17 cellular contexts compared by ENCODE assay signal in the genomic region with DNA sequence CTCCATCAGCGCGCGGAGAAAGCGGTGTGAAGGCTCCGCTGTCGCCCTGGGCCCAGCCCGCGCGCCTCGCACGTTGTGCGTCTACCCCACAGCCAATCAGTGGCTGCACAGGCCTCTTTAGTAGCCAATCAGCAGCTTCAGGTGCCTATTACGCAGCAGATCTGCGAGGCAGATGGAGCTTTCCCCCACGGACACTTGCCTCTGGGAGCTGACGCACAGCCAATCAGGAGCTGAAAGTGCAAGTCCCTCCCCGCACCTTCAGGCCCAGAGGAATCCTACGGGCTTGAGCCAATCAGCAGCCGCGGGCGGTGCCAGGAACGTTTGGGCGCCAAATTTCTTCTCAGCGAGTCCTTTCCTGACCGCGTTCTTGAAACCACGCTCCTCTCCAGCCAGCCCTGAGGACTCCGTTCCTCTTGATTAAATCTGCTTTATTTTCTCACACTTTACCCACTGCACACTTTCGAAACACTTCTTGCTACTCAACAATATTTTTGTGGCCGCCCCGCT. TPM values are rescaled to one million over a fixed set of nuclear protein-coding genes. Genes with fewer than 3 reads are reported as not detected.
DNase-seq lines count a peak whose midpoint lies in the region; ATAC-seq, FAIRE-seq and TF ChIP-seq lines count a peak whose summit lies in the region.
"Had no signal": no experiment of that assay in that cellular context is flagged by ENCODE, and none has a peak within 500 bp of the region (broad histone marks: within the 10 kb centered on the region; RNA-seq: fewer than 3 reads in every experiment).

No MANE protein-coding gene starts in this region.

- no peak overlapping the region for H3K4me2 ChIP-seq in SK-N-SH

- no peak for ATAC-seq in naive thymus-derived CD4-positive, alpha-beta T cell
- no peak for ATAC-seq in GM21619 (IDR thresholded peaks at IDR 0.05; ENCODE audit: unreplicated experiment)

- no peaks in the 10 kb centered on the region for H3K36me3 Mint-ChIP-seq in naive thymus-derived CD4-positive, alpha-beta T cell

- no peaks in the 10 kb centered on the region for H3K9me2 ChIP-seq in SK-N-SH

- 26% methylated on average over 19 of the region's 31 CpGs for WGBS in SK-N-SH (ENCODE audit: low lambda C conversion rate)

- no peaks in the 10 kb centered on the region for H4K20me1 ChIP-seq in SK-N-SH (ENCODE audit: insufficient read depth)

- no peak overlapping the region for H2AFZ ChIP-seq in SK-N-SH (ENCODE audit: low read depth)

- POLR2A ChIA-PET in SK-N-SH (lab: Yijun Ruan, JAX): no interaction called here
- POLR2A ChIA-PET in naive thymus-derived CD4-positive, alpha-beta T cell (lab: Charles Lee): no interaction called here

- no peak for TF ChIP-seq CTCF in SK-N-SH (IDR thresholded peaks at IDR 0.05)

- CTCF ChIA-PET in SK-N-SH (lab: Yijun Ruan, JAX): no interaction called here
- CTCF ChIA-PET in naive thymus-derived CD4-positive, alpha-beta T cell (lab: Charles Lee): no interaction called here

- peak; percentile 60 for DNase-seq in stimulated activated CD4-positive, alpha-beta T cell treated with anti-CD3 and anti-CD28 coated beads, Interleukin-15, amount 100 ng/mL, for 24 hours
- no peak for DNase-seq in stimulated activated CD4-positive, alpha-beta T cell treated with anti-CD3 and anti-CD28 coated beads, Interleukin-4, amount 100 ng/mL, for 4 hours
- peak; percentile 36 for DNase-seq in SK-N-SH
- peak; percentile 22 to 29 for DNase-seq in erythroblast (lab: John Stamatoyannopoulos, UW)
- DNase-seq in urothelium cell line (ENCODE audit: low spot score): peak; percentile 81
- DNase-seq in NCI-H1048 (lab: John Stamatoyannopoulos, UW): no peak
- DNase-seq in naive thymus-derived CD4-positive, alpha-beta T cell: no peak
- DNase-seq: activated CD4-positive, CD25-positive, alpha-beta regulatory T cell treated with anti-CD3 and anti-CD28 coated beads, Interleukin-2, amount 50 U/mL, for 72 hours; activated naive CD4-positive, alpha-beta T cell; esophagus squamous epithelium; NCI-H446 treated with DMSO at 0.1 percent for 48 hours; SHP77 treated with DMSO at 0.1 percent for 48 hours; stimulated activated CD4-positive, alpha-beta T cell treated with anti-CD3 and anti-CD28 coated beads, Interleukin-4, amount 100 ng/mL, for 24 hours had no signal

- peaks cover 32% of the 10 kb centered on the region for H3K27me3 ChIP-seq in SK-N-SH (ENCODE audit: insufficient read depth)
- H3K27me3 ChIP-seq in naive thymus-derived CD4-positive, alpha-beta T cell (ENCODE audit: control insufficient read depth in 2 of 2, insufficient read depth in 2 of 2, low read length in 2 of 2): no peaks in the 10 kb centered on the region

- no peak overlapping the region for H3K4me3 ChIP-seq in SK-N-SH (ENCODE audit: low read depth in 2 of 2, low read length in 1 of 2)
- no peak overlapping the region for H3K4me3 ChIP-seq in naive thymus-derived CD4-positive, alpha-beta T cell (ENCODE audit: low read length)
- H3K4me3 ChIP-seq: esophagus squamous epithelium had no signal

- no peaks in the 10 kb centered on the region for H3K4me1 ChIP-seq in SK-N-SH (ENCODE audit: control insufficient read depth in 1 of 2, insufficient read depth in 2 of 2, low read depth in 1 of 2, low read length in 1 of 2)
- H3K4me1 ChIP-seq in naive thymus-derived CD4-positive, alpha-beta T cell (ENCODE audit: control insufficient read depth in 2 of 2, insufficient read depth in 2 of 2, low read length in 2 of 2): no peaks in the 10 kb centered on the region
- H3K4me1 ChIP-seq: esophagus squamous epithelium had no signal

- no peak for TF ChIP-seq POLR2A in erythroblast (IDR thresholded peaks at IDR 0.05; ENCODE audit: low read length)

- no peaks in the 10 kb centered on the region for H3K79me2 ChIP-seq in SK-N-SH (ENCODE audit: insufficient read depth)

- FAIRE-seq in urothelium cell line (lab: Jason Lieb, UNC): peak; percentile 35
- FAIRE-seq: G401.6 had no signal

- no peaks in the 10 kb centered on the region for H3F3A ChIP-seq in SK-N-SH (replicated peaks; ENCODE audit: insufficient read depth)

- no peaks in the 10 kb centered on the region for H3K9me3 Mint-ChIP-seq in naive thymus-derived CD4-positive, alpha-beta T cell

- no peaks in the 10 kb centered on the region for H3K36me3 ChIP-seq in SK-N-SH (replicated peaks in 1 of 2; ENCODE audit: control insufficient read depth in 1 of 2, insufficient read depth in 2 of 2, low read length in 1 of 2)
- no peaks in the 10 kb centered on the region for H3K36me3 ChIP-seq in naive thymus-derived CD4-positive, alpha-beta T cell (ENCODE audit: control insufficient read depth in 2 of 3, insufficient read depth in 3 of 3, low read length in 3 of 3)
- H3K36me3 ChIP-seq: esophagus squamous epithelium had no signal

- no peak overlapping the region for H3K27ac ChIP-seq in SK-N-SH (ENCODE audit: low read depth in 2 of 2, low read length in 1 of 2)
- no peak overlapping the region for H3K27ac ChIP-seq in naive thymus-derived CD4-positive, alpha-beta T cell (ENCODE audit: low read depth, low read length)
- H3K27ac ChIP-seq: esophagus squamous epithelium had no signal

- H3K9me3 ChIP-seq in SK-N-SH: no peaks in the 10 kb centered on the region
- no peaks in the 10 kb centered on the region for H3K9me3 ChIP-seq in naive thymus-derived CD4-positive, alpha-beta T cell (ENCODE audit: control insufficient read depth in 2 of 3, low read length in 3 of 3)
- H3K9me3 ChIP-seq: esophagus squamous epithelium had no signal

- peaks cover 0 to 16% (median 0%) of the 10 kb centered on the region in 7 donors for H3K4me1 Mint-ChIP-seq in naive thymus-derived CD4-positive, alpha-beta T cell
- H3K4me1 Mint-ChIP-seq: B cell had no signal

- peaks cover 16 to 20% (median 16%) of the 10 kb centered on the region in 5 donors for H3K27me3 Mint-ChIP-seq in naive thymus-derived CD4-positive, alpha-beta T cell

- no peak overlapping the region for H3K9ac ChIP-seq in SK-N-SH

- intact Hi-C loops in naive thymus-derived CD4-positive, alpha-beta T cell (cut with micrococcal nuclease): no loop called here

- peak overlapping the region in 3 of 10 donors; percentile 2 to 44 (median 20) for H3K4me3 Mint-ChIP-seq in naive thymus-derived CD4-positive, alpha-beta T cell
- H3K4me3 Mint-ChIP-seq: B cell had no signal

- no peak for TF ChIP-seq EP300 in SK-N-SH (IDR thresholded peaks at IDR 0.05; ENCODE audit: borderline replicate concordance in 1 of 2, low read depth in 1 of 2, low read length in 1 of 2)

- no peak for TF ChIP-seq RAD21 in SK-N-SH (IDR thresholded peaks at IDR 0.05; ENCODE audit: low read length)

- H3K27ac Mint-ChIP-seq in naive thymus-derived CD4-positive, alpha-beta T cell: no peak overlapping the region
- H3K27ac Mint-ChIP-seq: B cell had no signal

TF ChIP-seq in SK-N-SH, 30 proteins besides CTCF, POLR2A, EP300 and RAD21 (continues in another document):
- TF ChIP-seq NRF1 (IDR thresholded peaks at IDR 0.05; ENCODE audit: low read depth, low read length) (no peak), EZH2phosphoT487 (IDR thresholded peaks at IDR 0.05; ENCODE audit: borderline replicate concordance, low read depth) (no peak), TEAD4 (IDR thresholded peaks at IDR 0.05; ENCODE audit: borderline replicate concordance, insufficient read depth) (no peak), SIN3A (IDR thresholded peaks at IDR 0.05; ENCODE audit: borderline replicate concordance, low read depth, low read length) (no peak), TCF12 (IDR thresholded peaks at IDR 0.05) (no peak), FOXM1 (IDR thresholded peaks at IDR 0.05; ENCODE audit: low read depth) (no peak), POLR2AphosphoS5 (IDR thresholded peaks at IDR 0.05; ENCODE audit: low read depth, low read length) (no peak), JUND (IDR thresholded peaks at IDR 0.05) (no peak)
- TF ChIP-seq, protein P1, sequence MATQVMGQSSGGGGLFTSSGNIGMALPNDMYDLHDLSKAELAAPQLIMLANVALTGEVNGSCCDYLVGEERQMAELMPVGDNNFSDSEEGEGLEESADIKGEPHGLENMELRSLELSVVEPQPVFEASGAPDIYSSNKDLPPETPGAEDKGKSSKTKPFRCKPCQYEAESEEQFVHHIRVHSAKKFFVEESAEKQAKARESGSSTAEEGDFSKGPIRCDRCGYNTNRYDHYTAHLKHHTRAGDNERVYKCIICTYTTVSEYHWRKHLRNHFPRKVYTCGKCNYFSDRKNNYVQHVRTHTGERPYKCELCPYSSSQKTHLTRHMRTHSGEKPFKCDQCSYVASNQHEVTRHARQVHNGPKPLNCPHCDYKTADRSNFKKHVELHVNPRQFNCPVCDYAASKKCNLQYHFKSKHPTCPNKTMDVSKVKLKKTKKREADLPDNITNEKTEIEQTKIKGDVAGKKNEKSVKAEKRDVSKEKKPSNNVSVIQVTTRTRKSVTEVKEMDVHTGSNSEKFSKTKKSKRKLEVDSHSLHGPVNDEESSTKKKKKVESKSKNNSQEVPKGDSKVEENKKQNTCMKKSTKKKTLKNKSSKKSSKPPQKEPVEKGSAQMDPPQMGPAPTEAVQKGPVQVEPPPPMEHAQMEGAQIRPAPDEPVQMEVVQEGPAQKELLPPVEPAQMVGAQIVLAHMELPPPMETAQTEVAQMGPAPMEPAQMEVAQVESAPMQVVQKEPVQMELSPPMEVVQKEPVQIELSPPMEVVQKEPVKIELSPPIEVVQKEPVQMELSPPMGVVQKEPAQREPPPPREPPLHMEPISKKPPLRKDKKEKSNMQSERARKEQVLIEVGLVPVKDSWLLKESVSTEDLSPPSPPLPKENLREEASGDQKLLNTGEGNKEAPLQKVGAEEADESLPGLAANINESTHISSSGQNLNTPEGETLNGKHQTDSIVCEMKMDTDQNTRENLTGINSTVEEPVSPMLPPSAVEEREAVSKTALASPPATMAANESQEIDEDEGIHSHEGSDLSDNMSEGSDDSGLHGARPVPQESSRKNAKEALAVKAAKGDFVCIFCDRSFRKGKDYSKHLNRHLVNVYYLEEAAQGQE (IDR thresholded peaks at IDR 0.05; ENCODE audit: low read depth, low read length): no peak

RNA-seq across cellular contexts. Expression of a gene that starts 39.9 kb away (rescaled TPM):
- not detected in 2 replicates for polyA plus RNA-seq in SK-N-SH (2012; rRNA removed)
- polyA plus RNA-seq in SK-N-SH (2012; cell fraction: cytosol; rRNA removed): not detected in 2 replicates
- polyA plus RNA-seq in SK-N-SH (2012; cell fraction: nucleus; rRNA removed): not detected in 2 replicates
- 10 to 100 TPM in 1 of 5 experiments, under 1 TPM in 3, not detected in 1; 0.67 to 10.3 (median 0.83) TPM for total RNA-seq in naive thymus-derived CD4-positive, alpha-beta T cell
- polyA plus RNA-seq in naive thymus-derived CD4-positive, alpha-beta T cell: under 1 TPM in 1 of 2 donors, not detected in 1; 0.25 TPM
- total RNA-seq: B cell, M059J had no signal

RNA-seq across cellular contexts. Expression of a gene that starts 42.9 kb away (rescaled TPM):
- polyA plus RNA-seq in SK-N-SH (2012; rRNA removed): 0.36 and 0.67 TPM in 2 replicates
- polyA plus RNA-seq in SK-N-SH (2012; cell fraction: cytosol; rRNA removed): 0.23 and 0.31 TPM in 2 replicates
- 0.87 and 1.8 TPM in 2 replicates for polyA plus RNA-seq in SK-N-SH (2012; cell fraction: nucleus; rRNA removed)
- total RNA-seq in naive thymus-derived CD4-positive, alpha-beta T cell: 10 to 100 TPM in 2 of 5 experiments, 1 to 10 TPM in 1, under 1 TPM in 2; 0.51 to 59.2 (median 5.0) TPM
- not detected for polyA plus RNA-seq in naive thymus-derived CD4-positive, alpha-beta T cell
- total RNA-seq: B cell had no signal

RNA-seq across cellular contexts. Expression of a gene that starts 57.3 kb away (rescaled TPM):
- polyA plus RNA-seq in SK-N-SH (2012; rRNA removed): not detected in 2 replicates
- polyA plus RNA-seq in SK-N-SH (2012; cell fraction: cytosol; rRNA removed): 0.01 TPM in 2 replicates
- polyA plus RNA-seq in SK-N-SH (2012; cell fraction: nucleus; rRNA removed): not detected in 2 replicates
- total RNA-seq in naive thymus-derived CD4-positive, alpha-beta T cell: 10 to 100 TPM in 1 of 5 experiments, 1 to 10 TPM in 3, under 1 TPM in 1; 0.34 to 26.8 (median 2.2) TPM
- under 1 TPM; 0.46 to 0.69 TPM for polyA plus RNA-seq in naive thymus-derived CD4-positive, alpha-beta T cell
- total RNA-seq: B cell had no signal

Comparison
In these comparisons a context has a peak if more than half of its experiments do, and no peak if none do; other contexts are left out.
1. DNase-seq: peak in stimulated activated CD4-positive, alpha-beta T cell treated with anti-CD3 and anti-CD28 coated beads, Interleukin-15, amount 100 ng/mL, for 24 hours (single experiment), SK-N-SH (single experiment), erythroblast (2 of 2) and urothelium cell line (single experiment); none in stimulated activated CD4-positive, alpha-beta T cell treated with anti-CD3 and anti-CD28 coated beads, Interleukin-4, amount 100 ng/mL, for 4 hours (0 of 2), NCI-H1048 (single experiment) and naive thymus-derived CD4-positive, alpha-beta T cell (0 of 9).